In genomic region chr11:3796346-3796745, GRCh38 we compare ENCODE assay signal across 8 cellular contexts. TPM values are rescaled to one million over a fixed set of nuclear protein-coding genes. Genes with fewer than 3 reads are reported as not detected.
DNase-seq lines count a peak whose midpoint lies in the region; ATAC-seq and TF ChIP-seq lines count a peak whose summit lies in the region.

No MANE protein-coding gene starts in this region.

- peak overlapping the region in 3 of 5 donors; percentile 93 to 98 (median 98) for H3K27ac ChIP-seq in adrenal gland
- peak overlapping the region; percentile 11 to 89 for H3K27ac ChIP-seq in liver (ENCODE audit: low read depth in 1 of 2, low read length in 2 of 2)
- peak overlapping the region; percentile 96 to 98 for H3K27ac ChIP-seq in tibial artery
- no peak overlapping the region for H3K27ac ChIP-seq in caudate nucleus (ENCODE audit: low read depth, low read length)

- H3K9ac ChIP-seq in liver (ENCODE audit: low read depth in 1 of 2, low read length in 2 of 2) = peak overlapping the region; percentile 89 to 90

- H3K36me3 Mint-ChIP-seq in activated T-cell treated with anti-CD3 and anti-CD28 coated beads, Interleukin-2, amount 50 U/mL, for 4 hours (ENCODE audit: insufficient read depth) = peaks cover 7% of the 10 kb centered on the region

- H3K27me3 ChIP-seq in adrenal gland (no peaks in the 10 kb centered on the region), liver (ENCODE audit: control insufficient read depth in 4 of 4, insufficient read depth in 4 of 4, low read length in 3 of 4) (no peaks in the 10 kb centered on the region), tibial artery (no peaks in the 10 kb centered on the region)

- TF ChIP-seq RAD21 in liver (IDR thresholded peaks at IDR 0.05) = no peak

- H3K4me3 ChIP-seq in adrenal gland (peak overlapping the region in 3 of 4 donors; percentile 17 to 86 (median 68)), liver (ENCODE audit: low read depth in 1 of 3, low read length in 3 of 3) (peak overlapping the region; percentile 75 to 96 (median 88)), tibial artery (peak overlapping the region; percentile 86 to 92)

- H3K27me3 Mint-ChIP-seq in activated T-cell treated with anti-CD3 and anti-CD28 coated beads, Interleukin-2, amount 50 U/mL, for 4 hours (ENCODE audit: low read depth) = no peaks in the 10 kb centered on the region

- ATAC-seq in activated T-cell treated with anti-CD3 and anti-CD28 coated beads, Interleukin-2, amount 50 U/mL, for 4 hours = no peak
- ATAC-seq in HG02588 (IDR thresholded peaks at IDR 0.05; ENCODE audit: unreplicated experiment) = no peak

- TF ChIP-seq POLR2A in adrenal gland (IDR thresholded peaks at IDR 0.05) = no peak

- no peaks in the 10 kb centered on the region for H3K9me3 Mint-ChIP-seq in activated T-cell treated with anti-CD3 and anti-CD28 coated beads, Interleukin-2, amount 50 U/mL, for 4 hours

- no peak for DNase-seq in activated T-cell treated with anti-CD3 and anti-CD28 coated beads, Interleukin-2, amount 50 U/mL, for 4 hours
- no peak for DNase-seq in activated T-cell treated with anti-CD3 and anti-CD28 coated beads, Interleukin-2, amount 50 U/mL, for 1 hour
- DNase-seq in adrenal gland (peak in 1 of 7 donors; percentile 49), tibial artery (peak in 1 of 2 donors; percentile 3), caudate nucleus (lab: John Stamatoyannopoulos, UW) (no peak)
- DNase-seq in effector CD4-positive, alpha-beta T cell = no peak

- H3K36me3 ChIP-seq in adrenal gland (replicated peaks in 1 of 2) (peaks cover 0 to 18% of the 10 kb centered on the region in 2 donors), liver (ENCODE audit: control insufficient read depth in 4 of 4, insufficient read depth in 3 of 4, low read depth in 1 of 4, low read length in 3 of 4) (peaks cover 3 to 8% (median 7%) of the 10 kb centered on the region in 4 donors), tibial artery (peaks cover 15 to 31% (median 16%) of the 10 kb centered on the region in 3 donors)

- H3K4me3 Mint-ChIP-seq in activated T-cell treated with anti-CD3 and anti-CD28 coated beads, Interleukin-2, amount 50 U/mL, for 4 hours = peak overlapping the region; percentile 97

- WGBS in adrenal gland, 4 donors = 5 to 9% (median 7%) methylated on average over 14 of the region's 14 CpGs
- 7% methylated on average over 14 of the region's 14 CpGs for WGBS in liver

- no peaks in the 10 kb centered on the region for H3K9me3 ChIP-seq in adrenal gland (replicated peaks in 1 of 3)
- H3K9me3 ChIP-seq in liver (ENCODE audit: control insufficient read depth in 4 of 4, low read length in 3 of 4) = no peaks in the 10 kb centered on the region
- no peaks in the 10 kb centered on the region for H3K9me3 ChIP-seq in tibial artery

- H3K4me1 ChIP-seq in adrenal gland (replicated peaks in 1 of 2) (peaks cover 18 to 23% of the 10 kb centered on the region in 2 donors), liver (ENCODE audit: control insufficient read depth in 4 of 4, insufficient read depth in 4 of 4, low read length in 3 of 4) (peaks cover 0 to 24% (median 10%) of the 10 kb centered on the region in 4 donors), tibial artery (peaks cover 0 to 37% (median 22%) of the 10 kb centered on the region in 4 donors)

- peaks cover 41% of the 10 kb centered on the region for H3K4me1 Mint-ChIP-seq in activated T-cell treated with anti-CD3 and anti-CD28 coated beads, Interleukin-2, amount 50 U/mL, for 4 hours (ENCODE audit: low read depth)

- TF ChIP-seq CTCF in adrenal gland (IDR thresholded peaks at IDR 0.05) = no peak
- no peak for TF ChIP-seq CTCF in liver (IDR thresholded peaks at IDR 0.05; ENCODE audit: low read depth, low read length, missing input control)
- no peak for TF ChIP-seq CTCF in tibial artery (IDR thresholded peaks at IDR 0.05)

- intact Hi-C loops in adrenal gland (cut with DNase I) = no loop called here
- intact Hi-C loops in tibial artery (cut with DNase I; ENCODE audit: low total_unique reads) = loop anchor here (5.0 kb wide), 1 partner anchor 46 kb away; the partner anchor contains the start of gene RHOG

TF ChIP-seq in liver, 16 proteins besides CTCF, POLR2A, EP300 and RAD21:
- TF ChIP-seq YY1 (IDR thresholded peaks at IDR 0.05) (peak; percentile 24), JUND (IDR thresholded peaks at IDR 0.05) (no peak)

RNA-seq across cellular contexts. Expression of gene NUP98, which starts 1.0 kb away (rescaled TPM):
- total RNA-seq in activated T-cell treated with anti-CD3 and anti-CD28 coated beads, Interleukin-2, amount 50 U/mL, for 4 hours = 100 to 1,000 TPM; 118 to 124 (median 119) TPM
- 100 to 1,000 TPM in 2 of 8 donors, 10 to 100 TPM in 6; 49.7 to 226 (median 56.9) TPM for total RNA-seq in adrenal gland
- polyA plus RNA-seq in adrenal gland = 10 to 100 TPM; 14.6 to 58.9 (median 28.5) TPM
- 10 to 100 TPM; 68.9 to 75.0 TPM for total RNA-seq in liver
- 10 to 100 TPM; 10.9 to 18.8 TPM for polyA plus RNA-seq in liver

RNA-seq across cellular contexts. Expression of gene PGAP2, which starts 12.0 kb away (rescaled TPM):
- 10 to 100 TPM; 28.9 to 31.2 (median 29.0) TPM for total RNA-seq in activated T-cell treated with anti-CD3 and anti-CD28 coated beads, Interleukin-2, amount 50 U/mL, for 4 hours
- total RNA-seq in adrenal gland (10 to 100 TPM in 7 of 8 donors, 1 to 10 TPM in 1; 4.6 to 32.5 (median 19.9) TPM), liver (10 to 100 TPM; 11.6 to 12.3 TPM)
- polyA plus RNA-seq in adrenal gland (10 to 100 TPM; 17.2 to 44.0 (median 21.9) TPM), liver (10 to 100 TPM in 1 of 2 donors, 1 to 10 TPM in 1; 10.0 to 14.8 TPM)

RNA-seq across cellular contexts. Expression of gene RHOG, which starts 44.4 kb away (rescaled TPM):
- total RNA-seq in activated T-cell treated with anti-CD3 and anti-CD28 coated beads, Interleukin-2, amount 50 U/mL, for 4 hours = 100 to 1,000 TPM; 174 to 187 (median 184) TPM
- 10 to 100 TPM; 31.3 to 91.2 (median 54.5) TPM for total RNA-seq in adrenal gland
- 10 to 100 TPM; 28.7 to 49.4 (median 38.4) TPM for polyA plus RNA-seq in adrenal gland
- total RNA-seq in liver = 10 to 100 TPM in 1 of 2 donors, 1 to 10 TPM in 1; 7.4 to 13.8 TPM
- 10 to 100 TPM; 21.9 to 32.9 TPM for polyA plus RNA-seq in liver

RNA-seq across cellular contexts. Expression of gene STIM1, which starts 59.1 kb away (rescaled TPM):
- 10 to 100 TPM; 35.6 to 42.5 (median 37.4) TPM for total RNA-seq in activated T-cell treated with anti-CD3 and anti-CD28 coated beads, Interleukin-2, amount 50 U/mL, for 4 hours
- total RNA-seq in adrenal gland (10 to 100 TPM; 22.2 to 44.1 (median 36.4) TPM), liver (10 to 100 TPM; 21.6 to 42.9 TPM)
- polyA plus RNA-seq in adrenal gland (10 to 100 TPM; 13.4 to 23.0 (median 17.2) TPM), liver (10 to 100 TPM; 19.7 to 28.5 TPM)
